Comparison of ENCODE assay signal across 20 cellular contexts in genomic region chr16:9046667-9047055, GRCh38.
"Had no signal": no experiment of that assay in that cellular context is flagged by ENCODE, and none has a peak within 500 bp of the region (broad histone marks: within the 10 kb centered on the region; RNA-seq: fewer than 3 reads in every experiment).

No MANE protein-coding gene starts in this region.

- DNase-seq: activated CD4-positive, alpha-beta T cell treated with anti-CD3 and anti-CD28 coated beads, Interleukin-2, amount 10 ng/mL, durations not matched to agents 24 days and 14 days; activated effector memory CD4-positive, alpha-beta T cell treated with Interleukin-2 at 50 U/mL for 16 hours; amygdala; brain microvascular endothelial cell; effector CD8-positive, alpha-beta T cell; foreskin fibroblast; kidney glomerular epithelial cell; left ventricle myocardium superior; mucosa of descending colon; naive thymus-derived CD4-positive, alpha-beta T cell; posterior cingulate gyrus; stimulated activated CD4-positive, alpha-beta T cell treated with anti-CD3 and anti-CD28 coated beads, Interleukin-4, amount 100 ng/mL, for 1 hour; stimulated activated naive CD4-positive, alpha-beta T cell; SW 1271 had no signal

- H3K4me3 ChIP-seq: mucosa of descending colon had no signal

- ATAC-seq: mucosa of descending colon; naive thymus-derived CD4-positive, alpha-beta T cell; WTC11 had no signal

- H3K27me3 Mint-ChIP-seq: activated CD4-positive, alpha-beta T cell treated with anti-CD3 and anti-CD28 coated beads, Interleukin-2, amount 10 ng/mL, durations not matched to agents 24 days and 14 days; central memory CD8-positive, alpha-beta T cell; type B pancreatic cell had no signal

- H3K27me3 ChIP-seq: brain microvascular endothelial cell had no signal

- H3K9me3 Mint-ChIP-seq: type B pancreatic cell had no signal

- H3K4me3 Mint-ChIP-seq: central memory CD8-positive, alpha-beta T cell; memory B cell; naive thymus-derived CD4-positive, alpha-beta T cell; type B pancreatic cell; WTC11 had no signal

- H3K27ac ChIP-seq: neutrophil had no signal

- H3K36me3 Mint-ChIP-seq: type B pancreatic cell had no signal

- FAIRE-seq: TTC549 had no signal

- H3K9me3 ChIP-seq: mucosa of descending colon, neutrophil had no signal

- H3K36me3 ChIP-seq: brain microvascular endothelial cell, neutrophil had no signal

- H3K27ac Mint-ChIP-seq: memory B cell; naive thymus-derived CD4-positive, alpha-beta T cell; WTC11 had no signal
